35 cellular contexts compared by ENCODE assay signal in the genomic region with DNA sequence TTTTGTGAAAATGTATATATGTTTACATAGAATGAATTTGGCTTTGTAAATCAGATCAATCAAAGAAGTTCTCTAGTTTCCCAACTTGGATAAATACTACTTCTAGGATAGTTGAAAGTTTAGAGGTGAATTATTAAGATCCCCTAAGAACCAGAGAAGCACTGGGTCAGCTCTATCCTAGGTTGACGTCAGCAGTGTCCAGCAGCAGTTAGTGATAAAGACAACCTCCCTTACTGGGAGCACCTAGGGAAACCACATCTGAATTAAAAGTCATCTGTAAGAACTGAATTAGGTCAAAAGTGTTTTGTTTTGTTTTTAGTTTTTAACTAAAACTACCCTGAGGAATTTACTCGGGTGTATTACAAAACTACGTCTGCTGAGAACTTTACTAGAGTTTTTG.
"Had no signal": no experiment of that assay in that cellular context is flagged by ENCODE, and none has a peak within 500 bp of the region (broad histone marks: within the 10 kb centered on the region; RNA-seq: fewer than 3 reads in every experiment).

No MANE protein-coding gene starts in this region.

- H3K36me3 ChIP-seq: adrenal gland, brain microvascular endothelial cell, breast epithelium had no signal

- DNase-seq: activated B cell treated with CpG ODN at 0.5 μM for 24 hours; activated CD4-positive, alpha-beta memory T cell treated with anti-CD3 and anti-CD28 coated beads for 36 hours; activated CD4-positive, alpha-beta T cell treated with anti-CD3 and anti-CD28 coated beads for 4 hours; activated CD4-positive, alpha-beta T cell treated with anti-CD3 and anti-CD28 coated beads, Interleukin-2, amount 10 ng/mL, durations not matched to agents 24 days and 14 days; activated CD4-positive, alpha-beta T cell treated with anti-CD3 and anti-CD28 coated beads, Interleukin-2, amount 50 U/mL, for 1 hour; activated CD4-positive, alpha-beta T cell treated with anti-CD3 and anti-CD28 coated beads, Interleukin-2, amount 50 U/mL, for 4 hours; activated CD4-positive, CD25-positive, alpha-beta regulatory T cell treated with anti-CD3 and anti-CD28 coated beads, Interleukin-2, amount 50 U/mL, for 72 hours; activated CD8-positive, alpha-beta memory T cell treated with anti-CD3 and anti-CD28 coated beads, Interleukin-2, amount 50 U/mL, for 4 hours; activated CD8-positive, alpha-beta T cell treated with anti-CD3 and anti-CD28 coated beads for 36 hours; activated effector memory CD4-positive, alpha-beta T cell treated with anti-CD3 and anti-CD28 coated beads, Interleukin-2, amount 50 U/mL, for 16 hours; activated gamma-delta T cell treated with Interleukin-2 at 50 U/mL for 16 hours; activated naive CD4-positive, alpha-beta T cell; activated naive CD4-positive, alpha-beta T cell treated with anti-CD3 and anti-CD28 coated beads for 36 hours; activated naive CD4-positive, alpha-beta T cell treated with anti-CD3 and anti-CD28 coated beads, Interleukin-2, amount 50 U/mL, for 16 hours; activated naive CD8-positive, alpha-beta T cell treated with anti-CD3 and anti-CD28 coated beads for 36 hours; activated T-cell treated with anti-CD3 and anti-CD28 coated beads for 4 hours; activated T-cell treated with anti-CD3 and anti-CD28 coated beads, Interleukin-2, amount 50 U/mL, for 1 hour; activated T-cell treated with anti-CD3 and anti-CD28 coated beads, Interleukin-2, amount 50 U/mL, for 4 hours; activated T-cell treated with anti-CD3 and anti-CD28 coated beads, Interleukin-2, amount 50 U/mL, for 72 hours; adrenal gland; amniotic stem cell; aorta; body of pancreas; brain microvascular endothelial cell; caudate nucleus; SW 1271; T-helper 1 cell; T-helper 2 cell; T-helper 9 cell had no signal

- FAIRE-seq: astrocyte, TTC549 had no signal

- H3K9me3 ChIP-seq: adrenal gland, body of pancreas, breast epithelium had no signal

- H3K4me1 ChIP-seq: adrenal gland, body of pancreas, breast epithelium had no signal

- H3K27me3 ChIP-seq: adrenal gland, body of pancreas, brain microvascular endothelial cell, breast epithelium had no signal

- H3K4me3 ChIP-seq: adrenal gland, body of pancreas, breast epithelium had no signal

- ATAC-seq: activated CD8-positive, alpha-beta T cell treated with anti-CD3 and anti-CD28 coated beads for 36 hours; activated naive CD4-positive, alpha-beta T cell treated with anti-CD3 and anti-CD28 coated beads, Interleukin-2, amount 50 U/mL, for 72 hours; activated T-cell treated with anti-CD3 and anti-CD28 coated beads, Interleukin-2, amount 50 U/mL, for 4 hours; activated T-cell treated with anti-CD3 and anti-CD28 coated beads, Interleukin-2, amount 50 U/mL, for 72 hours; activated T-helper 17 cell treated with anti-CD3 and anti-CD28 coated beads, Interleukin-2, amount 50 U/mL, for 72 hours; body of pancreas had no signal

- H3K27ac ChIP-seq: adrenal gland, body of pancreas, brain microvascular endothelial cell, breast epithelium, VCaP had no signal
